ENCODE assay signal across 13 cellular contexts in the genomic region with DNA sequence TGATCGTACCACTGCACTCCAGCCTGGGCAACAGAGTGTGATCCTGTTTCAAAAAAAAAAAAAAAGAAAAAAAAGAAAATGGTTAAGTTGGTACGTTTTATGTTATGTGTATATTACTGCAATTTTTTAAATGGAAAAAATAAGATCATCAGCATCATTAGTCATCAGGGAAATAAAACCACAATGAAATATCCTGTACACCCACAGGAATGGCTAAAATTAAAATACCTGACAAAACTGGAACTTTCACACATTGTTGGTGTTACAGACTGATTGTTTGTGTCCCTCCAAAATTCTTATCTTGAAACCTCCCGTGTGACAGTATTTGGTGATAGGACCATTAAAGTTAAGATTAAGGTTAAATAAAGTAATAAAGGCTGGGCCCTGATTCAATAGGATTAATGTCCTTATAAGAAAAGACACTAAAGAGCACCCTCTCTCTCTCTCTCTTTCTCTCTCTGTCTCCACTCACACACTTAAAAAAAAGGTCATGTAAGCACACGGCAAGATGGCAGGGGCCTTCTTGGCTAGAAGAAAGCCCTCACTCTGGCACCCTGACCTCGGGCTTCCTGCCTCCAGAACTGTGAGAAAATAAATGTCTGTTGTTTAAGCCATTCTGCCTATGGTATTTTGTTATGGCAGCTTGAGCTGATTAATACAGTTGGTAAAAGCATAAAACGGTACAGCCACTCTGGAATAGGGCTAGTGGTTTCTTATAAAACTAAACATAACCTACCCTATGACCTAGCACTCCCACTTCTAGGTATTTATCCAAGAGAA. TPM values are rescaled to one million over a fixed set of nuclear protein-coding genes. Genes with fewer than 3 reads are reported as not detected.
DNase-seq lines count a peak whose midpoint lies in the region; ATAC-seq and TF ChIP-seq lines count a peak whose summit lies in the region.
"Had no signal": no experiment of that assay in that cellular context is flagged by ENCODE, and none has a peak within 500 bp of the region (broad histone marks: within the 10 kb centered on the region; RNA-seq: fewer than 3 reads in every experiment).

No MANE protein-coding gene starts in this region.

- H3K27me3 ChIP-seq in brain microvascular endothelial cell (replicated peaks) (no peaks in the 10 kb centered on the region), muscle layer of colon (ENCODE audit: control insufficient read depth in 1 of 2, insufficient read depth in 2 of 2, low read length in 2 of 2) (no peaks in the 10 kb centered on the region), hepatocyte (no peaks in the 10 kb centered on the region)

- no peaks in the 10 kb centered on the region for H3K27me3 Mint-ChIP-seq in activated naive CD4-positive, alpha-beta T cell treated with anti-CD3 and anti-CD28 coated beads for 36 hours (ENCODE audit: low read depth)

- DNase-seq in activated naive CD4-positive, alpha-beta T cell treated with anti-CD3 and anti-CD28 coated beads for 36 hours = no peak
- no peak for DNase-seq in activated naive CD4-positive, alpha-beta T cell treated with anti-CD3 and anti-CD28 coated beads, Interleukin-2, amount 50 U/mL, for 16 hours
- DNase-seq in brain microvascular endothelial cell = no peak
- DNase-seq in ureter (ENCODE audit: low spot score) = peak; percentile 9
- DNase-seq in hepatocyte (ENCODE audit: low spot score) = no peak
- DNase-seq: caudate nucleus, H7, NCI-H1436 treated with DMSO at 0.1 percent for 48 hours, NCI-H82 had no signal

- no peak overlapping the region for H3K9ac ChIP-seq in muscle layer of colon (ENCODE audit: low read length)

- H3K9me3 ChIP-seq in muscle layer of colon (ENCODE audit: low read length) (no peaks in the 10 kb centered on the region), hepatocyte (ENCODE audit: low read depth) (peaks cover 2% of the 10 kb centered on the region)

- H3K36me3 Mint-ChIP-seq in activated naive CD4-positive, alpha-beta T cell treated with anti-CD3 and anti-CD28 coated beads for 36 hours (ENCODE audit: low read depth) = no peaks in the 10 kb centered on the region

- H2AFZ ChIP-seq in hepatocyte = no peak overlapping the region

- peaks cover 6% of the 10 kb centered on the region for H3K9me3 Mint-ChIP-seq in activated naive CD4-positive, alpha-beta T cell treated with anti-CD3 and anti-CD28 coated beads for 36 hours

- H3K4me3 Mint-ChIP-seq in activated naive CD4-positive, alpha-beta T cell treated with anti-CD3 and anti-CD28 coated beads for 36 hours = no peak overlapping the region

- H3K27ac Mint-ChIP-seq in activated naive CD4-positive, alpha-beta T cell treated with anti-CD3 and anti-CD28 coated beads for 36 hours = peak overlapping the region; percentile 81

- in situ Hi-C loops in brain microvascular endothelial cell (cut with HindIII; ENCODE audit: low pct_ligation_motif_present, low sequenced_read_pairs) = no loop called here

- intact Hi-C loops in activated naive CD4-positive, alpha-beta T cell treated with anti-CD3 and anti-CD28 coated beads for 36 hours (cut with micrococcal nuclease) = loop anchor here (1.0 to 5.0 kb wide), 5 partner anchors 22 to 899 kb away; no protein-coding TSS in a partner anchor

- peaks cover 23% of the 10 kb centered on the region for H3K4me1 Mint-ChIP-seq in activated naive CD4-positive, alpha-beta T cell treated with anti-CD3 and anti-CD28 coated beads for 36 hours (ENCODE audit: low read depth)

- ATAC-seq in GM19328 (IDR thresholded peaks at IDR 0.05; ENCODE audit: unreplicated experiment) (no peak), HG03342 (IDR thresholded peaks at IDR 0.05; ENCODE audit: unreplicated experiment) (no peak)
- ATAC-seq: Right ventricle myocardium inferior had no signal

- no peak for TF ChIP-seq CTCF in brain microvascular endothelial cell (IDR thresholded peaks at IDR 0.05; ENCODE audit: low read depth, low read length, missing control alignments)
- no peak for TF ChIP-seq CTCF in hepatocyte (IDR thresholded peaks at IDR 0.05; ENCODE audit: poor library complexity)

- H3K4me1 ChIP-seq in muscle layer of colon (ENCODE audit: insufficient read depth, low read length) (peaks cover 33% of the 10 kb centered on the region), hepatocyte (ENCODE audit: insufficient read depth) (no peaks in the 10 kb centered on the region)

- H3K36me3 ChIP-seq in brain microvascular endothelial cell (replicated peaks) (peaks cover 6% of the 10 kb centered on the region), muscle layer of colon (ENCODE audit: insufficient read depth, low read length) (no peaks in the 10 kb centered on the region), hepatocyte (replicated peaks; ENCODE audit: insufficient read depth, low read depth) (no peaks in the 10 kb centered on the region)

- no peaks in the 10 kb centered on the region for H3K9me2 ChIP-seq in hepatocyte (replicated peaks; ENCODE audit: insufficient read depth)

- H3K4me3 ChIP-seq in brain microvascular endothelial cell (ENCODE audit: low read depth, low read length) (no peak overlapping the region), muscle layer of colon (ENCODE audit: low read depth in 1 of 2, low read length in 2 of 2) (no peak overlapping the region), hepatocyte (no peak overlapping the region)

- CTCF ChIA-PET in activated naive CD4-positive, alpha-beta T cell treated with anti-CD3 and anti-CD28 coated beads for 36 hours (lab: Charles Lee) = interaction anchor here (4.0 to 4.6 kb wide), 2 partner anchors 17 to 21 kb away, joined by 18 to 47 read pairs; no protein-coding TSS in a partner anchor

- H3K27ac ChIP-seq in brain microvascular endothelial cell (peak overlapping the region; percentile 11), muscle layer of colon (ENCODE audit: low read depth, low read length) (peak overlapping the region; percentile 5), hepatocyte (no peak overlapping the region)

- H3K79me2 ChIP-seq in hepatocyte = no peaks in the 10 kb centered on the region

- H3K4me2 ChIP-seq in hepatocyte = no peak overlapping the region

- WGBS in hepatocyte (ENCODE audit: low lambda C conversion rate, missing lambda C conversion rate) = 72% methylated on average over 6 of the region's 6 CpGs

- H4K20me1 ChIP-seq in hepatocyte (ENCODE audit: insufficient read depth, poor library complexity, severe bottlenecking) = no peaks in the 10 kb centered on the region

RNA-seq across cellular contexts. Expression of gene ZFP36L1, which starts 48.4 kb away (rescaled TPM):
- 10 to 100 TPM; 76.8 to 85.1 TPM for total RNA-seq in activated naive CD4-positive, alpha-beta T cell treated with anti-CD3 and anti-CD28 coated beads for 36 hours
- total RNA-seq in ureter (393 TPM), hepatocyte (101 and 111 TPM in 2 replicates)
- 345 and 404 TPM in 2 replicates for polyA plus RNA-seq in hepatocyte
